In genomic region chr6:30212865-30213653, GRCh38 we compare ENCODE assay signal across 8 cellular contexts. TPM values are rescaled to one million over a fixed set of nuclear protein-coding genes. Genes with fewer than 3 reads are reported as not detected.
DNase-seq lines count a peak whose midpoint lies in the region; ATAC-seq, FAIRE-seq and TF ChIP-seq lines count a peak whose summit lies in the region.

A gene with protein sequence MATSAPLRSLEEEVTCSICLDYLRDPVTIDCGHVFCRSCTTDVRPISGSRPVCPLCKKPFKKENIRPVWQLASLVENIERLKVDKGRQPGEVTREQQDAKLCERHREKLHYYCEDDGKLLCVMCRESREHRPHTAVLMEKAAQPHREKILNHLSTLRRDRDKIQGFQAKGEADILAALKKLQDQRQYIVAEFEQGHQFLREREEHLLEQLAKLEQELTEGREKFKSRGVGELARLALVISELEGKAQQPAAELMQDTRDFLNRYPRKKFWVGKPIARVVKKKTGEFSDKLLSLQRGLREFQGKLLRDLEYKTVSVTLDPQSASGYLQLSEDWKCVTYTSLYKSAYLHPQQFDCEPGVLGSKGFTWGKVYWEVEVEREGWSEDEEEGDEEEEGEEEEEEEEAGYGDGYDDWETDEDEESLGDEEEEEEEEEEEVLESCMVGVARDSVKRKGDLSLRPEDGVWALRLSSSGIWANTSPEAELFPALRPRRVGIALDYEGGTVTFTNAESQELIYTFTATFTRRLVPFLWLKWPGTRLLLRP (minus strand): TSS chr6:30213406. CDS start chr6:30199103, 14,303 bp downstream.

- intact Hi-C loops in aorta (cut with DNase I) = loop anchor here (2.0 to 10.0 kb wide), 3 partner anchors 46 to 114 kb away; partner anchors contain the start of gene TRIM39 (in 2 of the 2)

- no peaks in the 10 kb centered on the region for H3K9me3 ChIP-seq in aorta (ENCODE audit: control insufficient read depth, low read length)

- no peaks in the 10 kb centered on the region for H3K36me3 ChIP-seq in rectal smooth muscle tissue (ENCODE audit: control insufficient read depth, insufficient read depth, low read length)
- H3K36me3 ChIP-seq in aorta (ENCODE audit: control insufficient read depth in 1 of 2, insufficient read depth in 2 of 2, low read length in 1 of 2) = no peaks in the 10 kb centered on the region

- H3K27me3 ChIP-seq in rectal smooth muscle tissue (ENCODE audit: control insufficient read depth, insufficient read depth, low read length) = no peaks in the 10 kb centered on the region
- H3K27me3 ChIP-seq in aorta (ENCODE audit: control insufficient read depth in 1 of 2, insufficient read depth in 2 of 2, low read length in 1 of 2) = no peaks in the 10 kb centered on the region

- peak within 1 kb of the TSS; percentile 91 for H3K4me3 ChIP-seq in astrocyte of the cerebellum (ENCODE audit: low read depth, low read length)
- peak within 1 kb of the TSS; percentile 92 for H3K4me3 ChIP-seq in rectal smooth muscle tissue (ENCODE audit: low read length)
- H3K4me3 ChIP-seq in aorta (ENCODE audit: low read length in 2 of 2) = peak within 1 kb of the TSS; percentile 74 to 83

- peak; percentile 94 for DNase-seq in GM18507 (ENCODE audit: extremely low spot score, insufficient read length, low read depth)
- DNase-seq in NCI-H2029 treated with DMSO at 0.1 percent for 48 hours (lab: John Stamatoyannopoulos, UW) = peak; percentile 95
- peak; percentile 93 for DNase-seq in T-helper 9 cell
- DNase-seq in astrocyte of the cerebellum (ENCODE audit: low read depth) = peak; percentile 92
- peak; percentile 99 for DNase-seq in hepatic stellate cell (ENCODE audit: low spot score)
- peak; percentile 98 for DNase-seq in aorta

- peak within 1 kb of the TSS; percentile 98 for H3K27ac ChIP-seq in rectal smooth muscle tissue (ENCODE audit: low read depth, low read length)
- H3K27ac ChIP-seq in aorta (ENCODE audit: low read depth in 1 of 2, low read length in 2 of 2) = peak within 1 kb of the TSS; percentile 78 to 83

- ATAC-seq in HG02981 (IDR thresholded peaks at IDR 0.05; ENCODE audit: unreplicated experiment) (peak; percentile 84), aorta (ENCODE audit: low FRiP score) (peak; percentile 98)

- FAIRE-seq in GM18507 (lab: Jason Lieb, UNC) = peak; percentile 97

- H3K4me1 ChIP-seq in rectal smooth muscle tissue (ENCODE audit: control insufficient read depth, insufficient read depth, low read length) = peaks cover 8% of the 10 kb centered on the region
- peaks cover 0 to 6% of the 10 kb centered on the region in 2 donors for H3K4me1 ChIP-seq in aorta (ENCODE audit: control insufficient read depth in 1 of 2, insufficient read depth in 2 of 2, low read length in 2 of 2)

- H3K9ac ChIP-seq in rectal smooth muscle tissue (ENCODE audit: low read length) = peak within 1 kb of the TSS; percentile 99

- in situ Hi-C loops in astrocyte of the cerebellum (cut with HindIII; ENCODE audit: low sequenced_read_pairs) = no loop called here

- TF ChIP-seq CTCF in astrocyte of the cerebellum (IDR thresholded peaks at IDR 0.05; ENCODE audit: low read depth, low read length, missing control alignments) = no peak

- WGBS in aorta, 2 donors = 0% methylated on average over 53 to 59 of the region's 59 CpGs

RNA-seq across cellular contexts. Expression of the gene that starts here (rescaled TPM):
- 10 to 100 TPM; 35.1 to 36.5 TPM for total RNA-seq in aorta
- polyA plus RNA-seq in aorta = 10 to 100 TPM; 20.1 to 24.3 TPM

Comparison
In these comparisons a context has a peak if more than half of its experiments do, and no peak if none do; other contexts are left out.
1. Peak in every context shown above with its lines: DNase-seq, ATAC-seq, H3K4me3 ChIP-seq and H3K27ac ChIP-seq.